22 cellular contexts compared by ENCODE assay signal in the genomic region with DNA sequence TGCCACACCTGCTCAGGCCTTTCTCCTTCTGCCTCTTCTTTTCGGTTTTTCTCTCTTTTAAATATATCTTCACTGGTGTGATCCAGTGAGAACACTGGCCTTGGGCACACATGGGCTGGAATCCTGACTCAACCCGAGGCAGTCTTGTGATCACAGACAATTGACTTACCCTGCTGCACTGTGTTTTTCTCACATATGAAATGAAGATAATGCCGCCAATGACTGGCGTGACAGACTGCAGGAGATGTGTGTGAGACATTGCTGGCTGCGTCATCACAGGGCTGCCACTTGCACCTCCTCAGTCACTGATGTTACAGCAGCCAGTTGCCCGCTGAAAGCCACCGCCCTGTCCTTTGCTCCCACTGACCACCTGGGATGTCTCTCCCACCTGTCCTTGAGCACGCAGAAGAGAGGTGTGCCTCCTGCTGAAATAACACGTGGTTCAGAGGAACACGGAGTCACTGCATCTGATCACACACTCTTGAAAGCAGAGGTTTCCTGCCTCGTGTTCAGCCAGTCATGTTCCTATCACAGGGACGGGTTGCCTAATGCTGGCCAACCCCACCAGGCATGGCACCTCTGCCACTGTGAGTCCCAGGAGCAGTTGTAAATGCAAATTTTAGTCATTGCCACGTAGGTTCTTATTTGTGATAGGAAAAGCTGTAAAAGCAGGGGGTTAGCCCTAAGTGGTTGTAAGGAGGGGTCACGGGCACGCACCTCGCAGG.
"Had no signal": no experiment of that assay in that cellular context is flagged by ENCODE, and none has a peak within 500 bp of the region (broad histone marks: within the 10 kb centered on the region; RNA-seq: fewer than 3 reads in every experiment).

No MANE protein-coding gene starts in this region.

- H3K4me3 Mint-ChIP-seq: activated CD4-positive, alpha-beta memory T cell treated with anti-CD3 and anti-CD28 coated beads, Interleukin-2, amount 10 ng/mL, durations not matched to agents 7 days and 5 days; activated CD4-positive, alpha-beta T cell treated with anti-CD3 and anti-CD28 coated beads, Interleukin-2, amount 10 ng/mL, durations not matched to agents 24 days and 14 days; activated naive CD4-positive, alpha-beta T cell treated with anti-CD3 and anti-CD28 coated beads, Interleukin-2, amount 50 U/mL, for 24 hours; brain; nephron progenitor cell; stimulated activated naive B cell treated with anti-CD40 and anti-IgM and Interleukin-4, amounts not matched to agents 10 μg/mL and 1 μg/mL and 100 μg/mL, for 72 hours had no signal

- ATAC-seq: activated CD4-positive, CD25-positive, alpha-beta regulatory T cell treated with anti-CD3 and anti-CD28 coated beads, Interleukin-2, amount 50 U/mL, for 24 hours; gastrocnemius medialis; sciatic nerve; stimulated activated naive B cell treated with anti-CD40 and anti-IgM and Interleukin-4, amounts not matched to agents 10 μg/mL and 1 μg/mL and 100 μg/mL, for 72 hours had no signal

- H3K36me3 Mint-ChIP-seq: activated naive CD4-positive, alpha-beta T cell treated with anti-CD3 and anti-CD28 coated beads, Interleukin-2, amount 50 U/mL, for 24 hours; brain; stimulated activated naive B cell treated with anti-CD40 and anti-IgM and Interleukin-4, amounts not matched to agents 10 μg/mL and 1 μg/mL and 100 μg/mL, for 72 hours had no signal

- H3K9me3 Mint-ChIP-seq: activated CD4-positive, alpha-beta memory T cell treated with anti-CD3 and anti-CD28 coated beads, Interleukin-2, amount 10 ng/mL, durations not matched to agents 7 days and 5 days; activated CD4-positive, alpha-beta T cell treated with anti-CD3 and anti-CD28 coated beads, Interleukin-2, amount 10 ng/mL, durations not matched to agents 24 days and 14 days; activated naive CD4-positive, alpha-beta T cell treated with anti-CD3 and anti-CD28 coated beads, Interleukin-2, amount 50 U/mL, for 24 hours; nephron progenitor cell; stimulated activated naive B cell treated with anti-CD40 and anti-IgM and Interleukin-4, amounts not matched to agents 10 μg/mL and 1 μg/mL and 100 μg/mL, for 72 hours had no signal

- FAIRE-seq: endothelial cell of umbilical vein, islet of Langerhans, small intestine had no signal

- H3K27me3 Mint-ChIP-seq: brain had no signal

- H3K27ac Mint-ChIP-seq: activated CD4-positive, alpha-beta memory T cell treated with anti-CD3 and anti-CD28 coated beads, Interleukin-2, amount 10 ng/mL, durations not matched to agents 7 days and 5 days; activated CD4-positive, alpha-beta T cell treated with anti-CD3 and anti-CD28 coated beads, Interleukin-2, amount 10 ng/mL, durations not matched to agents 24 days and 14 days; activated naive CD4-positive, alpha-beta T cell treated with anti-CD3 and anti-CD28 coated beads, Interleukin-2, amount 50 U/mL, for 24 hours; nephron progenitor cell; stimulated activated naive B cell treated with anti-CD40 and anti-IgM and Interleukin-4, amounts not matched to agents 10 μg/mL and 1 μg/mL and 100 μg/mL, for 72 hours had no signal

- DNase-seq: activated CD4-positive, alpha-beta memory T cell treated with anti-CD3 and anti-CD28 coated beads, Interleukin-2, amount 10 ng/mL, durations not matched to agents 7 days and 5 days; activated CD4-positive, alpha-beta T cell treated with anti-CD3 and anti-CD28 coated beads, Interleukin-2, amount 10 ng/mL, durations not matched to agents 24 days and 14 days; activated gamma-delta T cell treated with Interleukin-2 at 50 U/mL for 16 hours; activated T-cell treated with anti-CD3 and anti-CD28 coated beads, Interleukin-2, amount 50 U/mL, for 1 hour; aorta; effector memory CD4-positive, alpha-beta T cell; esophagus squamous epithelium; gastrocnemius medialis; hypothalamus; midbrain; nephron progenitor cell; small intestine; stimulated activated CD4-positive, alpha-beta T cell treated with anti-CD3 and anti-CD28 coated beads, Interleukin-2, amount 100 ng/mL, for 24 hours; stimulated activated naive B cell treated with anti-CD40 and anti-IgM and Interleukin-4, amounts not matched to agents 10 μg/mL and 1 μg/mL and 100 μg/mL, for 72 hours; transverse colon; uterus had no signal

- H3K4me1 Mint-ChIP-seq: activated CD4-positive, alpha-beta memory T cell treated with anti-CD3 and anti-CD28 coated beads, Interleukin-2, amount 10 ng/mL, durations not matched to agents 7 days and 5 days; activated CD4-positive, alpha-beta T cell treated with anti-CD3 and anti-CD28 coated beads, Interleukin-2, amount 10 ng/mL, durations not matched to agents 24 days and 14 days; activated naive CD4-positive, alpha-beta T cell treated with anti-CD3 and anti-CD28 coated beads, Interleukin-2, amount 50 U/mL, for 24 hours; nephron progenitor cell; stimulated activated naive B cell treated with anti-CD40 and anti-IgM and Interleukin-4, amounts not matched to agents 10 μg/mL and 1 μg/mL and 100 μg/mL, for 72 hours had no signal
